ENCODE assay signal across 1 cellular context in genomic region chr17:57868007-57868774, GRCh38.
A peak's percentile ranks its signal among the peaks of the same experiment; 100 is the strongest.
TF ChIP-seq lines count a peak whose summit lies in the region.

No MANE protein-coding gene starts in this region.

TF ChIP-seq in HepG2, 621 proteins besides CTCF, POLR2A, EP300 and RAD21 (continued from another document):
- TF ChIP-seq, protein P1, sequence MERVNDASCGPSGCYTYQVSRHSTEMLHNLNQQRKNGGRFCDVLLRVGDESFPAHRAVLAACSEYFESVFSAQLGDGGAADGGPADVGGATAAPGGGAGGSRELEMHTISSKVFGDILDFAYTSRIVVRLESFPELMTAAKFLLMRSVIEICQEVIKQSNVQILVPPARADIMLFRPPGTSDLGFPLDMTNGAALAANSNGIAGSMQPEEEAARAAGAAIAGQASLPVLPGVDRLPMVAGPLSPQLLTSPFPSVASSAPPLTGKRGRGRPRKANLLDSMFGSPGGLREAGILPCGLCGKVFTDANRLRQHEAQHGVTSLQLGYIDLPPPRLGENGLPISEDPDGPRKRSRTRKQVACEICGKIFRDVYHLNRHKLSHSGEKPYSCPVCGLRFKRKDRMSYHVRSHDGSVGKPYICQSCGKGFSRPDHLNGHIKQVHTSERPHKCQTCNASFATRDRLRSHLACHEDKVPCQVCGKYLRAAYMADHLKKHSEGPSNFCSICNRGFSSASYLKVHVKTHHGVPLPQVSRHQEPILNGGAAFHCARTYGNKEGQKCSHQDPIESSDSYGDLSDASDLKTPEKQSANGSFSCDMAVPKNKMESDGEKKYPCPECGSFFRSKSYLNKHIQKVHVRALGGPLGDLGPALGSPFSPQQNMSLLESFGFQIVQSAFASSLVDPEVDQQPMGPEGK (CRISPR knock-in tag; IDR thresholded peaks at IDR 0.05): peak; percentile 61
- TF ChIP-seq MEIS1 (CRISPR knock-in tag; IDR thresholded peaks at IDR 0.05; ENCODE audit: borderline replicate concordance) (0 out of 2 replicates have a peak, but pooled peaks have one; percentile 36), ZNF687 (CRISPR knock-in tag; IDR thresholded peaks at IDR 0.05) (peak; percentile 59), ZNF296 (CRISPR knock-in tag; conservative IDR thresholded peaks at IDR 0.05) (0 out of 2 replicates have a peak, but pooled peaks have one; percentile 31), ZFP82 (CRISPR knock-in tag; IDR thresholded peaks at IDR 0.05; ENCODE audit: borderline replicate concordance) (no peak), RCOR2 (CRISPR knock-in tag; IDR thresholded peaks at IDR 0.05) (0 out of 2 replicates have a peak, but pooled peaks have one; percentile 23), ZMYM4 (CRISPR knock-in tag; IDR thresholded peaks at IDR 0.05) (peak; percentile 33; the same call in 1 of the 2 replicates), PPARG (CRISPR knock-in tag; conservative IDR thresholded peaks at IDR 0.05) (no peak), ZNF318 (CRISPR knock-in tag; IDR thresholded peaks at IDR 0.05) (no peak; the same call in 1 of the 2 replicates), RFX1 (IDR thresholded peaks at IDR 0.05) (no peak), ELF4 (CRISPR knock-in tag; IDR thresholded peaks at IDR 0.05; ENCODE audit: borderline replicate concordance) (no peak), ARID5B (CRISPR knock-in tag; IDR thresholded peaks at IDR 0.05) (peak; percentile 47), EEA1 (CRISPR knock-in tag; IDR thresholded peaks at IDR 0.05; ENCODE audit: borderline replicate concordance) (no peak), ATRX (CRISPR knock-in tag; IDR thresholded peaks at IDR 0.05; ENCODE audit: borderline replicate concordance) (no peak), ZBTB7B (CRISPR knock-in tag; IDR thresholded peaks at IDR 0.05) (no peak), SKI (IDR thresholded peaks at IDR 0.05; ENCODE audit: partially characterized antibody) (peak; percentile 16), PRDM4 (CRISPR knock-in tag; IDR thresholded peaks at IDR 0.05; ENCODE audit: borderline replicate concordance) (no peak), ZNF501 (CRISPR knock-in tag; IDR thresholded peaks at IDR 0.05) (peak; percentile 14; the same call in 1 of the 2 replicates), AKAP8 (CRISPR knock-in tag; IDR thresholded peaks at IDR 0.05) (0 out of 2 replicates have a peak, but pooled peaks have one; percentile 57), ZBTB7A (CRISPR knock-in tag; IDR thresholded peaks at IDR 0.05) (peak; percentile 44; the same call in 1 of the 2 replicates), TP53 (CRISPR knock-in tag; conservative IDR thresholded peaks at IDR 0.05) (no peak), SP1 (IDR thresholded peaks at IDR 0.05) (no peak), SP1 (CRISPR knock-in tag; IDR thresholded peaks at IDR 0.05) (peak; percentile 2; the same call in 1 of the 2 replicates), ERF (CRISPR knock-in tag; IDR thresholded peaks at IDR 0.05) (no peak), ZSCAN21 (CRISPR knock-in tag; IDR thresholded peaks at IDR 0.05; ENCODE audit: borderline replicate concordance) (0 out of 2 replicates have a peak, but pooled peaks have one; percentile 25), PHF5A (CRISPR knock-in tag; IDR thresholded peaks at IDR 0.05; ENCODE audit: low read depth, unreplicated experiment) (peak; percentile 28), ETV5 (CRISPR knock-in tag; IDR thresholded peaks at IDR 0.05; ENCODE audit: borderline replicate concordance) (peak; percentile 32; the same call in 1 of the 2 replicates), ATF7 (IDR thresholded peaks at IDR 0.05) (no peak), ATF7 (CRISPR knock-in tag; IDR thresholded peaks at IDR 0.05) (0 out of 2 replicates have a peak, but pooled peaks have one; percentile 31), GATAD2A (CRISPR knock-in tag; IDR thresholded peaks at IDR 0.05) (peak; percentile 33; the same call in 1 of the 2 replicates), ZNF770 (CRISPR knock-in tag; IDR thresholded peaks at IDR 0.05) (no peak)
